Comparison of ENCODE assay signal across 8 cellular contexts in the genomic region with DNA sequence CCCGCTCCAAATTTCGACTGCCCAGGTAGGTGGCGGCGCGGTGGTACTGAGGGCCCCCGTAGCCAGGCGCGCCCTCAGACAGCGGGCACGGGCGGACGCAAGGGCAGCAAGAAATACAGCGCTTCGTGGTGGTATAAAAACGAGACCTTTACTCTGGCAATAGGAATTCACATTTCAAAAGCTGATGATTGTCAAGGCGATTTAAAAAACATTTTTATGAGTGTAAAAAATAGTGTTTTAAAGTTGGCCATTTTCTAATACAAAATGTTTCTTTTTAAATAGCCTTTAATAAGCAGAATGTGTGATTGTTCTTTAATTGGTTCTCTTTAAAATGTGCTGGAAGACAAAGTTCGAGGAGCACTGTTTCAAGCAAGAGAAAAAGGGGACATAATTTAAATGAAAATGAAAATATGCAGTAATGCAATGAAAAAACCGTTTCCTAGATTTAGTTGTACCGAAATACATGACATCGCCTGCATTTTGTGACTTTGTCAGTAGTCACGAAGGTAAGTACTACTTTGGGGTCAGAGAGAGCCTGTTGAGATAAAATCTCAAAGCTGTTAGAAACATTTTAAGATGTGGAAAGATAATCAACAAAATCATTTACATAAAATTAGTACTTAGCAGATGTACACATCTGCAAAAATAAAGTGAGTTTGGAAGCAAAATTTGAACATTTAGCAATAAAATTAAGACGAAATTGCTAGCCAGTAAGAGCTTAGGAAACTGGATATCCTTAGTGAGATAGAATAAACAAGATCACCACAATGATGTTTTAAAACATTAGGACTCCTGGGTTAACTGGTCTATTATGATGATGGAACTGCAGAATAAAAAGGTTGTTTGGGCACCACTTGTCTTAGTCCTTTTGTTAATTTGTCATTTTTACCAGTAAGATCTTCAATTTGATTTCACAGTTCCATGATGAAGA. TPM values are rescaled to one million over a fixed set of nuclear protein-coding genes. Genes with fewer than 3 reads are reported as not detected.
DNase-seq lines count a peak whose midpoint lies in the region; ATAC-seq and TF ChIP-seq lines count a peak whose summit lies in the region.

No MANE protein-coding gene starts in this region.

- ATAC-seq in activated T-cell treated with anti-CD3 and anti-CD28 coated beads, Interleukin-2, amount 50 U/mL, for 72 hours (replicated peaks in 1 of 2), result no peak
- ATAC-seq in psoas muscle, result no peak
- ATAC-seq in HG03571 (IDR thresholded peaks at IDR 0.05; ENCODE audit: unreplicated experiment), result no peak
- no peak for ATAC-seq in GM18858 (IDR thresholded peaks at IDR 0.05; ENCODE audit: unreplicated experiment)

- H3K9me3 ChIP-seq in SK-N-MC (ENCODE audit: low read depth, low read length), result no peaks in the 10 kb centered on the region
- H3K9me3 ChIP-seq in psoas muscle, result no peaks in the 10 kb centered on the region

- peak overlapping the region; percentile 95 for H3K4me3 ChIP-seq in SK-N-MC
- peak overlapping the region; percentile 91 for H3K4me3 ChIP-seq in fibroblast of mammary gland (ENCODE audit: control insufficient read depth, low read depth, low read length)
- peak overlapping the region; percentile 77 for H3K4me3 ChIP-seq in psoas muscle

- H3K36me3 ChIP-seq in SK-N-MC (ENCODE audit: insufficient read depth, low read length) (peaks cover 15% of the 10 kb centered on the region), psoas muscle (ENCODE audit: insufficient read depth in 1 of 2, low read depth in 1 of 2) (peaks cover 0 to 16% of the 10 kb centered on the region in 2 donors)

- no peak for DNase-seq in activated T-cell treated with anti-CD3 and anti-CD28 coated beads, Interleukin-2, amount 50 U/mL, for 72 hours
- no peak for DNase-seq in activated T-cell treated with anti-CD3 and anti-CD28 coated beads, Interleukin-2, amount 50 U/mL, for 48 hours
- DNase-seq in SK-N-MC (ENCODE audit: low read depth, low spot score) (no peak), fibroblast of mammary gland (ENCODE audit: low read depth) (no peak), psoas muscle (no peak)
- no peak for DNase-seq in stimulated activated CD4-positive, alpha-beta T cell treated with anti-CD3 and anti-CD28 coated beads, Interleukin-12 subunit alpha, Interleukin-12 subunit beta, amount 100 ng/mL, for 4 hours

- intact Hi-C loops in psoas muscle (cut with DNase I), result loop anchor here in 1 of 2 donors (10.0 kb wide), 1 partner anchor 200 kb away; a partner anchor contains a TSS

- H3K9ac ChIP-seq in SK-N-MC (ENCODE audit: insufficient read length), result peak overlapping the region; percentile 91

- no peaks in the 10 kb centered on the region for H3K9me3 Mint-ChIP-seq in activated T-cell treated with anti-CD3 and anti-CD28 coated beads, Interleukin-2, amount 50 U/mL, for 72 hours

- H3K27me3 ChIP-seq in psoas muscle (ENCODE audit: insufficient read depth in 3 of 3, low read length in 2 of 3), result no peaks in the 10 kb centered on the region

- peaks cover 76% of the 10 kb centered on the region for H3K4me1 Mint-ChIP-seq in activated T-cell treated with anti-CD3 and anti-CD28 coated beads, Interleukin-2, amount 50 U/mL, for 72 hours (ENCODE audit: low read depth)

- H3K27ac ChIP-seq in SK-N-MC (peak overlapping the region; percentile 69; the same call in 1 of the 2 replicates), psoas muscle (peak overlapping the region; percentile 92)

- H3K27me3 Mint-ChIP-seq in activated T-cell treated with anti-CD3 and anti-CD28 coated beads, Interleukin-2, amount 50 U/mL, for 72 hours (ENCODE audit: low read depth), result no peaks in the 10 kb centered on the region

- TF ChIP-seq CTCF in fibroblast of mammary gland (conservative IDR thresholded peaks at IDR 0.05; ENCODE audit: control insufficient read depth, insufficient read depth, low read depth, low read length), result no peak
- no peak for TF ChIP-seq CTCF in psoas muscle (IDR thresholded peaks at IDR 0.05)

- peak overlapping the region; percentile 96 for H3K27ac Mint-ChIP-seq in activated T-cell treated with anti-CD3 and anti-CD28 coated beads, Interleukin-2, amount 50 U/mL, for 72 hours

- peaks cover 7 to 14% of the 10 kb centered on the region in 2 donors for H3K36me3 Mint-ChIP-seq in activated T-cell treated with anti-CD3 and anti-CD28 coated beads, Interleukin-2, amount 50 U/mL, for 72 hours (ENCODE audit: insufficient read depth in 2 of 2)

- H3K4me1 ChIP-seq in psoas muscle, result peaks cover 24% of the 10 kb centered on the region

- H3K4me3 Mint-ChIP-seq in activated T-cell treated with anti-CD3 and anti-CD28 coated beads, Interleukin-2, amount 50 U/mL, for 72 hours, result peak overlapping the region; percentile 90 to 99

- WGBS in psoas muscle, 3 donors, result 4 to 7% (median 7%) methylated on average over 22 of the region's 22 CpGs

RNA-seq across cellular contexts. Expression of a gene that starts 1.1 kb away (rescaled TPM):
- 100 to 1,000 TPM in 1 of 2 donors, 10 to 100 TPM in 1; 98.7 to 113 TPM for total RNA-seq in activated T-cell treated with anti-CD3 and anti-CD28 coated beads, Interleukin-2, amount 50 U/mL, for 72 hours
- 10 to 100 TPM; 20.5 to 50.3 (median 38.3) TPM for total RNA-seq in psoas muscle
- polyA plus RNA-seq in psoas muscle, result 10 to 100 TPM; 44.0 to 52.1 (median 45.0) TPM
